ENCODE assay signal across 27 cellular contexts in the genomic region with DNA sequence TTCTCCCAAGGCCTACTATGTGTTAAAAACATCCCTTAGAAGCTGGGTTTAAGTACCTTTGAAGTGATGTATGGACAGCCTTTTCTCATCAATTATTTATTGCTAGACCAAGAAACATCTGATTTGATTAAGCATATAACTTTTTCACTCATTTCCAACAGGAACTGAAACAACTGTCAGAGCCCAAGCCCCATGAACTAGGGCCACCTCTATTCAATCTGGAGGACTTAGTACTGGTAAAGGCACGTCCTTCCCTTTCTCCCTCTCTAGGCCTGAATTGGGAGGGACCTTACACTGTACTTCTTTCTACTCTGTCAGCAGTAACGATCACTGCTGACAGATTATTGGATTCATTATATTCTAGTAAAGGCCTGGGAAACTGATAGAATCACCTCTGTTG.
"Had no signal": no experiment of that assay in that cellular context is flagged by ENCODE, and none has a peak within 500 bp of the region (broad histone marks: within the 10 kb centered on the region; RNA-seq: fewer than 3 reads in every experiment).

No MANE protein-coding gene starts in this region.

- H3K4me3 ChIP-seq: stomach, suprapubic skin, testis, thoracic aorta, thyroid gland, tibial artery, tibial nerve, transverse colon, upper lobe of left lung, upper lobe of right lung, uterus, vagina had no signal

- H3K9me3 ChIP-seq: testis, thyroid gland, upper lobe of right lung, uterus, vagina had no signal

- H3K36me3 ChIP-seq: stomach, suprapubic skin, thoracic aorta, thyroid gland, tibial artery, tibial nerve, transverse colon, upper lobe of left lung, upper lobe of right lung, uterus, vagina had no signal

- H3K27ac ChIP-seq: stomach, suprapubic skin, testis, thoracic aorta, thyroid gland, tibial artery, tibial nerve, transverse colon, upper lobe of left lung, upper lobe of right lung, uterus, vagina had no signal

- H3K27me3 ChIP-seq: stomach, suprapubic skin, testis, thyroid gland, tibial artery, tibial nerve, transverse colon, upper lobe of left lung, upper lobe of right lung, uterus, vagina had no signal

- ATAC-seq: stimulated activated effector memory CD8-positive, alpha-beta T cell treated with anti-CD3 and anti-CD28 coated beads, Interleukin-12 subunit alpha, Interleukin-12 subunit beta, amount 100 ng/mL, for 72 hours; stimulated activated memory B cell treated with anti-CD40 and anti-IgM and Interleukin-4, amounts not matched to agents 10 μg/mL and 1 μg/mL and 100 μg/mL, for 72 hours; stimulated activated naive B cell treated with anti-CD40 and anti-IgM and Interleukin-4, amounts not matched to agents 10 μg/mL and 1 μg/mL and 100 μg/mL, for 72 hours; stimulated activated naive CD8-positive, alpha-beta T cell treated with anti-CD3 and anti-CD28 coated beads, Interleukin-15, amount 100 ng/mL, for 72 hours; stimulated activated naive CD8-positive, alpha-beta T cell treated with anti-CD3 and anti-CD28 coated beads, Interleukin-15, Interleukin-2, amounts not matched to agents 100 U/mL and 50 U/mL, for 24 hours; upper lobe of right lung had no signal

- DNase-seq: stimulated activated CD4-positive, alpha-beta T cell treated with anti-CD3 and anti-CD28 coated beads, Interleukin-2, amount 100 ng/mL, for 48 hours; stimulated activated CD4-positive, alpha-beta T cell treated with anti-CD3 and anti-CD28 coated beads, Interleukin-4, amount 100 ng/mL, for 1 hour; stimulated activated CD4-positive, alpha-beta T cell treated with anti-CD3 and anti-CD28 coated beads, Interleukin-4, amount 100 ng/mL, for 24 hours; stimulated activated CD4-positive, alpha-beta T cell treated with anti-CD3 and anti-CD28 coated beads, Interleukin-4, amount 100 ng/mL, for 4 hours; stimulated activated CD8-positive, alpha-beta memory T cell treated with anti-CD3 and anti-CD28 coated beads, Interleukin-4, amount 100 ng/mL, for 48 hours; stimulated activated naive B cell treated with anti-CD40 and anti-IgM and Interleukin-4, amounts not matched to agents 10 μg/mL and 1 μg/mL and 100 μg/mL, for 72 hours; stimulated activated naive CD4-positive, alpha-beta T cell; stimulated activated naive CD4-positive, alpha-beta T cell treated with Interleukin-2 at 50 U/mL for 16 hours; stimulated activated naive CD8-positive, alpha-beta T cell treated with anti-CD3 and anti-CD28 coated beads, Interleukin-15, amount 100 ng/mL, for 72 hours; stimulated activated naive CD8-positive, alpha-beta T cell treated with anti-CD3 and anti-CD28 coated beads, Interleukin-15, Interleukin-2, amounts not matched to agents 100 U/mL and 50 U/mL, for 24 hours; stomach; substantia nigra; testis; thyroid gland; tibial artery; transverse colon; trophoblast cell; upper lobe of left lung; upper lobe of right lung; uterus had no signal

- H3K4me1 ChIP-seq: stomach, suprapubic skin, testis, thyroid gland, tibial artery, tibial nerve, transverse colon, upper lobe of left lung, upper lobe of right lung, uterus, vagina had no signal

- FAIRE-seq: urothelium cell line had no signal
